8 cellular contexts compared by ENCODE assay signal in the genomic region with DNA sequence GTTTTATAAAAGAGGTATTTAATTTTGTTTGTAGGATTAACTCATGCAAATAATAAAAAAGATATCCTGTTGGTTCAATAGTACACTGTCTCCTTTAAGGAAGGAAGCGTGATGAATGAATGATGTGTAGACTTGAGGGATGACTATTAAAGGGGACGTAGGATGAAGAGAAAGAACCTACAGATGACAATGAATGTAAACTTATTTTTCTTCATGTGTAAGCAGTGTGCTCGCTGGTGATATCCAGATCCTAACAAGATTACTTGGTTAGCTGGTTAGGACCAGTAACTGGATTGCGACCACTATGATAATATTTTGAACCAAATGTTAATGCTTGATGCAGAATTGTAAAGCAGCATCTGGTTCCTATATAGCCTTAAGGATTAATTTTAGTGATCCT. TPM values are rescaled to one million over a fixed set of nuclear protein-coding genes. Genes with fewer than 3 reads are reported as not detected.
DNase-seq lines count a peak whose midpoint lies in the region; ATAC-seq, FAIRE-seq and TF ChIP-seq lines count a peak whose summit lies in the region.

No MANE protein-coding gene starts in this region.

- H3K4me1 ChIP-seq in rectal smooth muscle tissue (ENCODE audit: control insufficient read depth, insufficient read depth, low read length) (peaks cover 21% of the 10 kb centered on the region), aorta (ENCODE audit: control insufficient read depth in 1 of 2, insufficient read depth in 2 of 2, low read length in 2 of 2) (no peaks in the 10 kb centered on the region)

- intact Hi-C loops in aorta (cut with DNase I), result loop anchor here in 1 of 2 donors (10.0 kb wide), 1 partner anchor 109 kb away; no protein-coding TSS in a partner anchor

- WGBS in aorta, 2 donors, result 21 to 27% methylated on average over 4 of the region's 4 CpGs

- no peaks in the 10 kb centered on the region for H3K9me3 ChIP-seq in aorta (ENCODE audit: control insufficient read depth, low read length)

- no peaks in the 10 kb centered on the region for H3K27me3 ChIP-seq in rectal smooth muscle tissue (ENCODE audit: control insufficient read depth, insufficient read depth, low read length)
- H3K27me3 ChIP-seq in aorta (ENCODE audit: control insufficient read depth in 1 of 2, insufficient read depth in 2 of 2, low read length in 1 of 2), result no peaks in the 10 kb centered on the region

- H3K36me3 ChIP-seq in rectal smooth muscle tissue (ENCODE audit: control insufficient read depth, insufficient read depth, low read length) (peaks cover 5% of the 10 kb centered on the region), aorta (ENCODE audit: control insufficient read depth in 1 of 2, insufficient read depth in 2 of 2, low read length in 1 of 2) (no peaks in the 10 kb centered on the region)

- ATAC-seq in HG03280 (IDR thresholded peaks at IDR 0.05; ENCODE audit: unreplicated experiment) (no peak), aorta (ENCODE audit: low FRiP score) (no peak)

- DNase-seq in GM12892 (ENCODE audit: insufficient read length) (no peak), OCI-M1 (lab: John Stamatoyannopoulos, UW) (peak; percentile 36), epithelial cell of proximal tubule (ENCODE audit: low read depth) (no peak), NCI-H774 (lab: John Stamatoyannopoulos, UW) (no peak), NCI-H2107 treated with DMSO at 0.1 percent for 48 hours (lab: John Stamatoyannopoulos, UW; ENCODE audit: unreplicated experiment) (no peak), aorta (no peak)

- no peak for TF ChIP-seq CTCF in epithelial cell of proximal tubule (conservative IDR thresholded peaks at IDR 0.05; ENCODE audit: low read depth, low read length)

- H3K4me3 ChIP-seq in epithelial cell of proximal tubule (ENCODE audit: low read depth, low read length) (peak overlapping the region; percentile 93), rectal smooth muscle tissue (ENCODE audit: low read length) (peak overlapping the region; percentile 98), aorta (ENCODE audit: low read length in 2 of 2) (peak overlapping the region in 1 of 2 donors; percentile 52)

- H3K9ac ChIP-seq in rectal smooth muscle tissue (ENCODE audit: low read length), result peak overlapping the region; percentile 16

- peak; percentile 30 for FAIRE-seq in GM12892 (lab: Jason Lieb, UNC)

- no peak for TF ChIP-seq POLR2A in GM12892 (IDR thresholded peaks at IDR 0.05; ENCODE audit: low read depth, low read length)

- peak overlapping the region; percentile 28 for H3K27ac ChIP-seq in rectal smooth muscle tissue (ENCODE audit: low read depth, low read length)
- H3K27ac ChIP-seq in aorta (ENCODE audit: low read depth in 1 of 2, low read length in 2 of 2), result no peak overlapping the region

RNA-seq across cellular contexts. Expression of gene ARF6, which starts 2.6 kb away (rescaled TPM):
- polyA plus RNA-seq in GM12892 (2012; ENCODE audit: missing spikeins), result 56.2 TPM
- total RNA-seq in epithelial cell of proximal tubule (121 and 122 TPM in 2 replicates), aorta (10 to 100 TPM; 56.3 to 64.0 TPM)
- 10 to 100 TPM; 26.8 to 45.5 TPM for polyA plus RNA-seq in aorta

RNA-seq across cellular contexts. Expression of gene NEMF, which starts 42.9 kb away (rescaled TPM):
- 40.8 TPM for polyA plus RNA-seq in GM12892 (2012; ENCODE audit: missing spikeins)
- total RNA-seq in epithelial cell of proximal tubule (36.1 and 41.3 TPM in 2 replicates), aorta (10 to 100 TPM; 70.7 to 75.8 TPM)
- 10 to 100 TPM; 27.2 to 34.6 TPM for polyA plus RNA-seq in aorta
